13 cellular contexts compared by ENCODE assay signal in genomic region chr2:160566717-160567116, GRCh38.
DNase-seq lines count a peak whose midpoint lies in the region; ATAC-seq and TF ChIP-seq lines count a peak whose summit lies in the region.
"Had no signal": no experiment of that assay in that cellular context is flagged by ENCODE, and none has a peak within 500 bp of the region (broad histone marks: within the 10 kb centered on the region; RNA-seq: fewer than 3 reads in every experiment).

No MANE protein-coding gene starts in this region.

- intact Hi-C loops in sciatic nerve (cut with DNase I): no loop called here

- no peak for TF ChIP-seq CTCF in fibroblast of pulmonary artery (IDR thresholded peaks at IDR 0.05; ENCODE audit: low read length, missing control alignments)

- H3K4me3 ChIP-seq in fibroblast of pulmonary artery (replicated peaks; ENCODE audit: low read depth, low read length): no peak overlapping the region

- DNase-seq in GF-D8 (lab: John Stamatoyannopoulos, UW): peak; percentile 53
- DNase-seq in NOMO-1 (lab: John Stamatoyannopoulos, UW; ENCODE audit: unreplicated experiment in 2 of 2): peak; percentile 58 to 94
- peak; percentile 85 for DNase-seq in fibroblast of pulmonary artery (ENCODE audit: low read depth)
- no peak for DNase-seq in sciatic nerve (ENCODE audit: low spot score)
- no peak for DNase-seq in activated gamma-delta T cell (lab: John Stamatoyannopoulos, UW)
- no peak for DNase-seq in activated naive CD4-positive, alpha-beta T cell treated with anti-CD3 and anti-CD28 coated beads, Interleukin-2, amount 50 U/mL, for 16 hours
- DNase-seq in activated CD4-positive, alpha-beta T cell treated with anti-CD3 and anti-CD28 coated beads for 1 hour: no peak
- no peak for DNase-seq in inferior parietal cortex (ENCODE audit: extremely low spot score)
- DNase-seq: activated effector memory CD4-positive, alpha-beta T cell treated with anti-CD3 and anti-CD28 coated beads, Interleukin-2, amount 50 U/mL, for 16 hours; CD4-positive, alpha-beta memory T cell; H9; mesendoderm; NCI-H1105 had no signal

- peak; percentile 86 for ATAC-seq in sciatic nerve

Comparison
In these comparisons a context has a peak if more than half of its experiments do, and no peak if none do; other contexts are left out.
1. DNase-seq: peak in GF-D8 (single experiment), NOMO-1 (2 of 2) and fibroblast of pulmonary artery (single experiment); none in sciatic nerve (single experiment), activated gamma-delta T cell (single experiment), activated naive CD4-positive, alpha-beta T cell treated with anti-CD3 and anti-CD28 coated beads, Interleukin-2, amount 50 U/mL, for 16 hours (single experiment), activated CD4-positive, alpha-beta T cell treated with anti-CD3 and anti-CD28 coated beads for 1 hour (single experiment) and inferior parietal cortex (single experiment).